9 cellular contexts compared by ENCODE assay signal in genomic region chr1:26197813-26198212, GRCh38. TPM values are rescaled to one million over a fixed set of nuclear protein-coding genes. Genes with fewer than 3 reads are reported as not detected.
"Had no signal": no experiment of that assay in that cellular context is flagged by ENCODE, and none has a peak within 500 bp of the region (broad histone marks: within the 10 kb centered on the region; RNA-seq: fewer than 3 reads in every experiment).

No MANE protein-coding gene starts in this region.

- FAIRE-seq: G401.6, GM12878, GM12891, GM12892, GM18507, GM19239 had no signal

- H3K4me3 ChIP-seq: GM12878 had no signal

- DNase-seq: GDM1, GF-D8 had no signal

- ATAC-seq: GM12878 had no signal

RNA-seq across cellular contexts. Expression of gene CATSPER4, which starts 7.4 kb away (rescaled TPM):
- total RNA-seq: G401 had no signal
- polyA plus RNA-seq: GM12878 had no signal

RNA-seq across cellular contexts. Expression of gene CNKSR1, which starts 20.5 kb away (rescaled TPM):
- total RNA-seq: G401 had no signal

RNA-seq across cellular contexts. Expression of gene ZNF593OS, which starts 26.2 kb away (rescaled TPM):
- total RNA-seq: G401 had no signal

RNA-seq across cellular contexts. Expression of gene C1orf232, which starts 29.1 kb away (rescaled TPM):
- total RNA-seq: G401, GM12878 had no signal
- polyA plus RNA-seq: GM12878 had no signal
